8 cellular contexts compared by ENCODE assay signal in genomic region chr1:41492341-41492848, GRCh38. TPM values are rescaled to one million over a fixed set of nuclear protein-coding genes. Genes with fewer than 3 reads are reported as not detected.
DNase-seq lines count a peak whose midpoint lies in the region; ATAC-seq, FAIRE-seq and TF ChIP-seq lines count a peak whose summit lies in the region.

No MANE protein-coding gene starts in this region.

- 78% methylated on average over 5 of the region's 7 CpGs for WGBS in SK-N-SH (ENCODE audit: low lambda C conversion rate)
- 19 to 61% (median 36%) methylated on average over 7 of the region's 7 CpGs for WGBS in small intestine, 3 donors

- H3F3A ChIP-seq in SK-N-SH (replicated peaks; ENCODE audit: insufficient read depth): peaks cover 8% of the 10 kb centered on the region

- POLR2A ChIA-PET in SK-N-SH (lab: Yijun Ruan, JAX): no interaction called here

- no peak for TF ChIP-seq RAD21 in SK-N-SH (IDR thresholded peaks at IDR 0.05; ENCODE audit: low read length)

- H3K9me2 ChIP-seq in SK-N-SH: no peaks in the 10 kb centered on the region

- H3K27ac ChIP-seq in SK-N-SH (ENCODE audit: low read depth in 2 of 2, low read length in 1 of 2) (0 out of 4 replicates have a peak overlapping the region, but pooled peaks of 1 of the 2 experiments have one; percentile 47), small intestine (ENCODE audit: low read depth in 1 of 2, low read length in 1 of 2) (no peak overlapping the region)

- no peak for DNase-seq in SK-N-SH
- DNase-seq in NT2/D1 (ENCODE audit: low read depth, low spot score): peak; percentile 52
- DNase-seq in cardiac fibroblast (ENCODE audit: low read depth in 2 of 2): peak in 1 of 2 donors; percentile 65
- DNase-seq in small intestine: peak; percentile 64
- DNase-seq in GF-D8 (lab: John Stamatoyannopoulos, UW): no peak

- no peak overlapping the region for H2AFZ ChIP-seq in SK-N-SH (ENCODE audit: low read depth)

- FAIRE-seq in small intestine (lab: Jason Lieb, UNC): no peak

- H3K36me3 ChIP-seq in SK-N-SH (replicated peaks in 1 of 2; ENCODE audit: control insufficient read depth in 1 of 2, insufficient read depth in 2 of 2, low read length in 1 of 2) (no peaks in the 10 kb centered on the region), NT2/D1 (ENCODE audit: insufficient read depth, insufficient read length, low read length) (peaks cover 20% of the 10 kb centered on the region), small intestine (ENCODE audit: control insufficient read depth in 2 of 2, insufficient read depth in 2 of 2, low read length in 2 of 2) (no peaks in the 10 kb centered on the region)

- no peak overlapping the region for H3K4me3 ChIP-seq in SK-N-SH (ENCODE audit: low read depth in 2 of 2, low read length in 1 of 2)
- no peak overlapping the region for H3K4me3 ChIP-seq in NT2/D1 (ENCODE audit: insufficient read length, low read depth)
- H3K4me3 ChIP-seq in cardiac fibroblast (replicated peaks in 1 of 2; ENCODE audit: low read depth in 2 of 2, low read length in 2 of 2): no peak overlapping the region
- H3K4me3 ChIP-seq in small intestine (ENCODE audit: low read depth in 1 of 2, low read length in 2 of 2): no peak overlapping the region

- no peaks in the 10 kb centered on the region for H3K79me2 ChIP-seq in SK-N-SH (ENCODE audit: insufficient read depth)

- H3K4me1 ChIP-seq in SK-N-SH (ENCODE audit: control insufficient read depth in 1 of 2, insufficient read depth in 2 of 2, low read depth in 1 of 2, low read length in 1 of 2) (peaks cover 5 to 19% of the 10 kb centered on the region in 2 experiments; a peak in 1 of 4 replicates), NT2/D1 (ENCODE audit: insufficient read depth, insufficient read length) (peaks cover 32% of the 10 kb centered on the region), small intestine (ENCODE audit: control insufficient read depth in 2 of 2, insufficient read depth in 1 of 2, low read depth in 1 of 2, low read length in 1 of 2) (peaks cover 1 to 3% of the 10 kb centered on the region in 2 donors)

- TF ChIP-seq EP300 in SK-N-SH (IDR thresholded peaks at IDR 0.05; ENCODE audit: borderline replicate concordance in 1 of 2, low read depth in 1 of 2, low read length in 1 of 2): no peak

- H4K20me1 ChIP-seq in SK-N-SH (ENCODE audit: insufficient read depth): no peaks in the 10 kb centered on the region

- no peak for ATAC-seq in SK-N-SH treated with all-trans-retinoic acid at 6 μM for 48 hours
- ATAC-seq in GM21515 (IDR thresholded peaks at IDR 0.05; ENCODE audit: unreplicated experiment): no peak
- no peak for ATAC-seq in HG03521 (IDR thresholded peaks at IDR 0.05; ENCODE audit: unreplicated experiment)

- H3K9me3 ChIP-seq in SK-N-SH: no peaks in the 10 kb centered on the region
- H3K9me3 ChIP-seq in NT2/D1 (ENCODE audit: insufficient read depth, low read length): no peaks in the 10 kb centered on the region
- no peaks in the 10 kb centered on the region for H3K9me3 ChIP-seq in small intestine (ENCODE audit: control insufficient read depth, low read depth)

- H3K27me3 ChIP-seq in SK-N-SH (ENCODE audit: insufficient read depth) (no peaks in the 10 kb centered on the region), NT2/D1 (ENCODE audit: insufficient read depth, insufficient read length) (peaks cover 4% of the 10 kb centered on the region), small intestine (ENCODE audit: control insufficient read depth in 2 of 2, insufficient read depth in 2 of 2, low read length in 2 of 2) (no peaks in the 10 kb centered on the region)

- H3K9ac ChIP-seq in SK-N-SH (no peak overlapping the region), NT2/D1 (ENCODE audit: insufficient read length, low read depth) (no peak overlapping the region)

- no peak overlapping the region for H3K4me2 ChIP-seq in SK-N-SH

- TF ChIP-seq CTCF in SK-N-SH (IDR thresholded peaks at IDR 0.05): peak; percentile 65
- peak; percentile 46 for TF ChIP-seq CTCF in cardiac fibroblast (IDR thresholded peaks at IDR 0.05; ENCODE audit: low read depth, low read length)

- CTCF ChIA-PET in SK-N-SH (lab: Yijun Ruan, JAX): interaction anchor here (0.6 to 8.6 kb wide), 14 partner anchors 10 to 255 kb away, joined by 3 to 93 read pairs (median 4); partner anchors contain the start of gene EDN2

TF ChIP-seq in SK-N-SH, 30 proteins besides CTCF, POLR2A, EP300 and RAD21:
- TF ChIP-seq JUND (IDR thresholded peaks at IDR 0.05): no peak

TF ChIP-seq in SK-N-SH treated with all-trans-retinoic acid at 6 μM for 48 hours, 23 proteins besides CTCF, POLR2A, EP300 and RAD21:
- TF ChIP-seq TSHZ2 (CRISPR knock-in tag; IDR thresholded peaks at IDR 0.05) (no peak), RARB (CRISPR knock-in tag; IDR thresholded peaks at IDR 0.05) (no peak)

RNA-seq across cellular contexts. Expression of gene EDN2, which starts 7.9 kb away (rescaled TPM):
- polyA plus RNA-seq in SK-N-SH (2012; rRNA removed) (0.97 and 1.7 TPM in 2 replicates), small intestine (10 to 100 TPM in 2 of 3 donors, 1 to 10 TPM in 1; 5.5 to 22.8 (median 13.5) TPM)
- 0.77 and 0.84 TPM in 2 replicates for polyA plus RNA-seq in SK-N-SH (2012; cell fraction: cytosol; rRNA removed)
- 0.75 and 1.2 TPM in 2 replicates for polyA plus RNA-seq in SK-N-SH (2012; cell fraction: nucleus; rRNA removed)

Comparison
In these comparisons a context has a peak if more than half of its experiments do, and no peak if none do; other contexts are left out.
1. DNase-seq: peak in NT2/D1 (single experiment) and small intestine (single experiment); none in SK-N-SH (single experiment) and GF-D8 (single experiment).